ENCODE assay signal across 12 cellular contexts in genomic region chr9:131585375-131585774, GRCh38. TPM values are rescaled to one million over a fixed set of nuclear protein-coding genes. Genes with fewer than 3 reads are reported as not detected.
DNase-seq lines count a peak whose midpoint lies in the region; ATAC-seq, FAIRE-seq and TF ChIP-seq lines count a peak whose summit lies in the region.
"Had no signal": no experiment of that assay in that cellular context is flagged by ENCODE, and none has a peak within 500 bp of the region (broad histone marks: within the 10 kb centered on the region; RNA-seq: fewer than 3 reads in every experiment).

No MANE protein-coding gene starts in this region.

- peak overlapping the region in 1 of 8 donors; percentile 16 for H3K4me3 ChIP-seq in spleen
- H3K4me3 ChIP-seq in lower leg skin (ENCODE audit: low read depth, poor library complexity, severe bottlenecking): no peak overlapping the region
- H3K4me3 ChIP-seq: esophagus muscularis mucosa had no signal

- intact Hi-C loops in spleen (cut with DNase I; ENCODE audit: low total_unique reads) (no loop called here), lower leg skin (cut with DNase I; ENCODE audit: low total_unique reads) (no loop called here)

- WGBS in spleen, 5 donors: 17 to 35% (median 21%) methylated on average over 8 of the region's 8 CpGs
- WGBS in lower leg skin, 2 donors: 73 to 78% methylated on average over 8 of the region's 8 CpGs

- peak overlapping the region; percentile 28 to 84 (median 64) for H3K27ac ChIP-seq in spleen
- H3K27ac ChIP-seq: esophagus muscularis mucosa had no signal

- CTCF ChIA-PET in activated naive CD4-positive, alpha-beta T cell treated with anti-CD3 and anti-CD28 coated beads, Interleukin-2, amount 10 ng/mL, durations not matched to agents 7 days and 5 days (lab: Charles Lee): interaction anchor here (0.6 to 2.1 kb wide), 7 partner anchors 18 to 235 kb away, joined by 3 to 9 read pairs (median 3); partner anchors contain the start of gene RAPGEF1

- TF ChIP-seq CTCF in spleen (IDR thresholded peaks at IDR 0.05 in 8 of 11, conservative IDR thresholded peaks at IDR 0.05 in 3 of 11) (no peak), lower leg skin (IDR thresholded peaks at IDR 0.05) (no peak)

- H3K4me1 ChIP-seq in spleen: peaks cover 17 to 36% (median 26%) of the 10 kb centered on the region in 6 donors

- H3K27me3 ChIP-seq in spleen (replicated peaks in 1 of 7): no peaks in the 10 kb centered on the region
- H3K27me3 ChIP-seq: esophagus muscularis mucosa had no signal

- no peaks in the 10 kb centered on the region for H3K9me3 Mint-ChIP-seq in activated naive CD4-positive, alpha-beta T cell treated with anti-CD3 and anti-CD28 coated beads, Interleukin-2, amount 10 ng/mL, durations not matched to agents 7 days and 5 days
- H3K9me3 Mint-ChIP-seq: nephron had no signal

- TF ChIP-seq POLR2A in spleen (IDR thresholded peaks at IDR 0.05) (no peak), lower leg skin (IDR thresholded peaks at IDR 0.05) (no peak)

- peaks cover 44% of the 10 kb centered on the region for H3K4me1 Mint-ChIP-seq in activated naive CD4-positive, alpha-beta T cell treated with anti-CD3 and anti-CD28 coated beads, Interleukin-2, amount 10 ng/mL, durations not matched to agents 7 days and 5 days
- H3K4me1 Mint-ChIP-seq: nephron had no signal

- H3K36me3 ChIP-seq in spleen: peaks cover 8 to 88% (median 69%) of the 10 kb centered on the region in 6 donors

- no peaks in the 10 kb centered on the region for H3K27me3 Mint-ChIP-seq in activated naive CD4-positive, alpha-beta T cell treated with anti-CD3 and anti-CD28 coated beads, Interleukin-2, amount 10 ng/mL, durations not matched to agents 7 days and 5 days

- no peak for ATAC-seq in GM19455 (IDR thresholded peaks at IDR 0.05; ENCODE audit: unreplicated experiment)

- H3K9me3 ChIP-seq in spleen: no peaks in the 10 kb centered on the region
- H3K9me3 ChIP-seq: esophagus muscularis mucosa had no signal

- peak overlapping the region; percentile 28 for H3K4me3 Mint-ChIP-seq in activated naive CD4-positive, alpha-beta T cell treated with anti-CD3 and anti-CD28 coated beads, Interleukin-2, amount 10 ng/mL, durations not matched to agents 7 days and 5 days
- H3K4me3 Mint-ChIP-seq: nephron had no signal

- FAIRE-seq in RCC 7860 (lab: Jason Lieb, UNC) (no peak), frontal cortex (lab: Jason Lieb, UNC) (no peak)

- DNase-seq in EL (peak; percentile 40), RCC 7860 (ENCODE audit: low spot score) (peak; percentile 12), spleen (peak; percentile 89), frontal cortex (ENCODE audit: low spot score in 2 of 2) (no peak), NCI-H2029 (lab: John Stamatoyannopoulos, UW) (no peak), lower leg skin (ENCODE audit: low spot score in 2 of 2) (no peak)
- DNase-seq in activated naive CD4-positive, alpha-beta T cell treated with anti-CD3 and anti-CD28 coated beads, Interleukin-2, amount 10 ng/mL, durations not matched to agents 7 days and 5 days: peak; percentile 72
- DNase-seq: NCI-H1930 had no signal

- peak overlapping the region; percentile 91 for H3K27ac Mint-ChIP-seq in activated naive CD4-positive, alpha-beta T cell treated with anti-CD3 and anti-CD28 coated beads, Interleukin-2, amount 10 ng/mL, durations not matched to agents 7 days and 5 days
- H3K27ac Mint-ChIP-seq: nephron had no signal

- H3K36me3 Mint-ChIP-seq in activated naive CD4-positive, alpha-beta T cell treated with anti-CD3 and anti-CD28 coated beads, Interleukin-2, amount 10 ng/mL, durations not matched to agents 7 days and 5 days: peaks cover 59% of the 10 kb centered on the region

RNA-seq across cellular contexts. Expression of gene PRRT1B, which starts 40.1 kb away (rescaled TPM):
- total RNA-seq in spleen: not detected
- polyA plus RNA-seq in spleen: not detected
- total RNA-seq in frontal cortex: not detected
- total RNA-seq in lower leg skin: not detected
- total RNA-seq: subcutaneous adipose tissue had no signal

RNA-seq across cellular contexts. Expression of gene UCK1, which starts 54.3 kb away (rescaled TPM):
- total RNA-seq in spleen: 10 to 100 TPM; 20.3 to 32.9 (median 25.0) TPM
- 10 to 100 TPM; 21.1 to 24.2 (median 21.5) TPM for polyA plus RNA-seq in spleen
- 15.5 TPM for total RNA-seq in frontal cortex
- total RNA-seq in lower leg skin: 10 to 100 TPM; 22.0 to 35.1 (median 25.4) TPM

Comparison
In these comparisons a context has a peak if more than half of its experiments do, and no peak if none do; other contexts are left out.
1. DNase-seq: peak in EL (single experiment), RCC 7860 (single experiment), activated naive CD4-positive, alpha-beta T cell treated with anti-CD3 and anti-CD28 coated beads, Interleukin-2, amount 10 ng/mL, durations not matched to agents 7 days and 5 days (single experiment) and spleen (single experiment); none in frontal cortex (0 of 2), NCI-H2029 (single experiment) and lower leg skin (0 of 2).